26 cellular contexts compared by ENCODE assay signal in genomic region chr1:14706656-14707055, GRCh38.
"Had no signal": no experiment of that assay in that cellular context is flagged by ENCODE, and none has a peak within 500 bp of the region (broad histone marks: within the 10 kb centered on the region; RNA-seq: fewer than 3 reads in every experiment).

No MANE protein-coding gene starts in this region.

- H3K36me3 ChIP-seq: ascending aorta, left ventricle myocardium inferior, right lobe of liver, thyroid gland, upper lobe of right lung had no signal

- H3K27ac ChIP-seq: ascending aorta, left ventricle myocardium inferior, right lobe of liver, skin epidermis, thyroid gland, upper lobe of right lung, VCaP had no signal

- DNase-seq: activated CD4-positive, alpha-beta T cell treated with anti-CD3 and anti-CD28 coated beads, Interleukin-2, amount 10 ng/mL, durations not matched to agents 7 days and 5 days; activated CD4-positive, CD25-positive, alpha-beta regulatory T cell treated with anti-CD3 and anti-CD28 coated beads, Interleukin-2, amount 50 U/mL, for 72 hours; activated CD8-positive, alpha-beta memory T cell treated with anti-CD3 and anti-CD28 coated beads, Interleukin-2, amount 10 ng/mL, durations not matched to agents 7 days and 5 days; activated CD8-positive, alpha-beta T cell treated with anti-CD3 and anti-CD28 coated beads for 36 hours; activated gamma-delta T cell; central memory CD4-positive, alpha-beta T cell; effector memory CD4-positive, alpha-beta T cell; foreskin melanocyte; glutamatergic neuron; hippocampal formation; left ventricle myocardium inferior; mammary epithelial cell; right lobe of liver; stimulated activated CD4-positive, alpha-beta T cell treated with anti-CD3 and anti-CD28 coated beads, Interleukin-1b, Interleukin-23, amount 100 ng/mL, for 48 hours; substantia nigra; thyroid gland; upper lobe of right lung had no signal

- H3K4me3 ChIP-seq: ascending aorta, left ventricle myocardium inferior, right lobe of liver, skin epidermis, thyroid gland, upper lobe of right lung had no signal

- H3K27me3 ChIP-seq: ascending aorta, right lobe of liver, thyroid gland, upper lobe of right lung had no signal

- H3K36me3 Mint-ChIP-seq: activated CD8-positive, alpha-beta memory T cell treated with anti-CD3 and anti-CD28 coated beads, Interleukin-2, amount 10 ng/mL, durations not matched to agents 7 days and 5 days; natural killer cell treated with Interleukin-12 subunit alpha and Interleukin-12 subunit beta and Interleukin-15 and Interleukin-18, amount 100 ng/mL, for 72 hours had no signal

- H3K9me3 ChIP-seq: ascending aorta, right lobe of liver, thyroid gland, upper lobe of right lung had no signal

- H3K27me3 Mint-ChIP-seq: activated CD4-positive, alpha-beta T cell treated with anti-CD3 and anti-CD28 coated beads, Interleukin-2, amount 10 ng/mL, durations not matched to agents 7 days and 5 days; activated CD8-positive, alpha-beta memory T cell treated with anti-CD3 and anti-CD28 coated beads, Interleukin-2, amount 10 ng/mL, durations not matched to agents 7 days and 5 days; stimulated activated naive CD8-positive, alpha-beta T cell treated with anti-CD3 and anti-CD28 coated beads, Interleukin-15, Interleukin-2, amounts not matched to agents 100 ng/mL and 50 ng/mL, for 24 hours had no signal

- H3K9me3 Mint-ChIP-seq: natural killer cell treated with Interleukin-12 subunit alpha and Interleukin-12 subunit beta and Interleukin-15 and Interleukin-18, amount 100 ng/mL, for 72 hours had no signal

- H3K4me1 ChIP-seq: ascending aorta, left ventricle myocardium inferior, right lobe of liver, thyroid gland, upper lobe of right lung had no signal

- H3K27ac Mint-ChIP-seq: activated CD4-positive, alpha-beta T cell treated with anti-CD3 and anti-CD28 coated beads, Interleukin-2, amount 10 ng/mL, durations not matched to agents 7 days and 5 days; activated CD8-positive, alpha-beta memory T cell treated with anti-CD3 and anti-CD28 coated beads, Interleukin-2, amount 10 ng/mL, durations not matched to agents 7 days and 5 days; activated CD8-positive, alpha-beta T cell treated with anti-CD3 and anti-CD28 coated beads for 36 hours; activated naive CD4-positive, alpha-beta T cell treated with anti-CD3 and anti-CD28 coated beads, Interleukin-2, amount 50 U/mL, for 72 hours; activated T-helper 1 cell treated with anti-CD3 and anti-CD28 coated beads, Interleukin-12 subunit alpha, Interleukin-12 subunit beta, Interleukin-2, Interleukin-4 antibody, amounts not matched to agents 30 ng/mL and 10 ng/mL and 1 ng/mL, durations not matched to agents 14 hours and 24 hours and 36 hours; mesothelial cell of epicardium; natural killer cell treated with Interleukin-12 subunit alpha and Interleukin-12 subunit beta and Interleukin-15 and Interleukin-18, amount 100 ng/mL, for 72 hours; stimulated activated naive CD8-positive, alpha-beta T cell treated with anti-CD3 and anti-CD28 coated beads, Interleukin-15, Interleukin-2, amounts not matched to agents 100 ng/mL and 50 ng/mL, for 24 hours; T-helper 2 cell treated with Interferon-gamma antibody and Interleukin-4, amounts not matched to agents 5 μg/mL and 100 μg/mL, for 36 hours had no signal

- H3K4me1 Mint-ChIP-seq: activated CD4-positive, alpha-beta T cell treated with anti-CD3 and anti-CD28 coated beads, Interleukin-2, amount 10 ng/mL, durations not matched to agents 7 days and 5 days; activated CD8-positive, alpha-beta memory T cell treated with anti-CD3 and anti-CD28 coated beads, Interleukin-2, amount 10 ng/mL, durations not matched to agents 7 days and 5 days; mesothelial cell of epicardium had no signal

- H3K4me3 Mint-ChIP-seq: activated CD4-positive, alpha-beta T cell treated with anti-CD3 and anti-CD28 coated beads, Interleukin-2, amount 10 ng/mL, durations not matched to agents 7 days and 5 days; activated CD8-positive, alpha-beta memory T cell treated with anti-CD3 and anti-CD28 coated beads, Interleukin-2, amount 10 ng/mL, durations not matched to agents 7 days and 5 days; activated CD8-positive, alpha-beta T cell treated with anti-CD3 and anti-CD28 coated beads for 36 hours; activated T-helper 1 cell treated with anti-CD3 and anti-CD28 coated beads, Interleukin-12 subunit alpha, Interleukin-12 subunit beta, Interleukin-2, Interleukin-4 antibody, amounts not matched to agents 30 ng/mL and 10 ng/mL and 1 ng/mL, durations not matched to agents 14 hours and 24 hours and 36 hours; mesothelial cell of epicardium; natural killer cell treated with Interleukin-12 subunit alpha and Interleukin-12 subunit beta and Interleukin-15 and Interleukin-18, amount 100 ng/mL, for 72 hours; stimulated activated naive CD8-positive, alpha-beta T cell treated with anti-CD3 and anti-CD28 coated beads, Interleukin-15, Interleukin-2, amounts not matched to agents 100 ng/mL and 50 ng/mL, for 24 hours; T-helper 2 cell treated with Interferon-gamma antibody and Interleukin-4, amounts not matched to agents 5 μg/mL and 100 μg/mL, for 36 hours had no signal
